8 cellular contexts compared by ENCODE assay signal in the genomic region with DNA sequence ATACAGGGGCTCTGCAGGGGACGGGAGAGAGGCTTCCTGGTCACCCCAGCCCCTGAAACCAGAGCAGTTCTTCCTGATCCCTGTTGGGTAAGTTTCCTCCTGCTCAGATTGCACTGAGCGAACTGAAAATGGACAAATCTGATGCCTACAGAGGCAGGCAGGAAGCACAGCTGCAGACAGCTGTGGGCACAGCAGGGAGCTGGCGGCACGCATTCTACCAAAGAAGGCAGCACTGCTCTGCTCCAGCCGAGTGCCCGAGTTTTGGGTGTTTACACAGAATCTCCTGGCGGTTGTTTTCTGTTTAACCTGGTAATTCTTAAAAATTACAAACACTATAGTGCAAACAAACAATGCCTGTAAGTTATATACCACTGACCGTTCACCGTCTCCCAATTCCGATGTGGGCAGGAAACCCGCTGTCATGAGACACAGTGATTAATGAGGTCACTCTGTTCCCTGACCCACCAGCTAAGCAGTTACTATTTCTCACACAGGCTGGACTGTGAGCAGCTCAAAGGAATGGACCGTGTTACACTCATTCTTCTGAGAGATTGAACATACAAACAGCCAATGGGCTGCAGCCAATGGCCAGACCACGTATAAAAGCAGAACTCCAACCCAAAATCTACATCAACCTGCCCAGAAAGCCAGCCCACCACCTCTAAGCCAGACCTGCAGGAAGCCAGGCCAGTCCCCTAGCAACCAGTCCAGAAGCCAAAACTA. TPM values are rescaled to one million over a fixed set of nuclear protein-coding genes. Genes with fewer than 3 reads are reported as not detected.
A peak's percentile ranks its signal among the peaks of the same experiment; 100 is the strongest.
DNase-seq lines count a peak whose midpoint lies in the region; ATAC-seq, FAIRE-seq and TF ChIP-seq lines count a peak whose summit lies in the region.

No MANE protein-coding gene starts in this region.

- peak; percentile 50 to 80 (median 72) for ATAC-seq in heart right ventricle
- no peak for ATAC-seq in HG02884 (IDR thresholded peaks at IDR 0.05; ENCODE audit: unreplicated experiment)

- intact Hi-C loops in activated T-helper 1 cell treated with anti-CD3 and anti-CD28 coated beads, Interleukin-12 subunit alpha, Interleukin-12 subunit beta, Interleukin-2, Interleukin-4 antibody, amounts not matched to agents 30 ng/mL and 10 ng/mL and 1 ng/mL, durations not matched to agents 14 hours and 24 hours and 36 hours (cut with micrococcal nuclease), result no loop called here
- intact Hi-C loops in heart right ventricle (cut with DNase I), result loop anchor here in 1 of 10 donors (10.0 kb wide), 1 partner anchor 72 kb away; the partner anchor contains the start of gene IL4R

- DNase-seq in Kasumi-1 (lab: John Stamatoyannopoulos, UW), result peak; percentile 32 to 43
- DNase-seq in activated T-helper 1 cell treated with anti-CD3 and anti-CD28 coated beads, Interleukin-12 subunit alpha, Interleukin-12 subunit beta, Interleukin-2, Interleukin-4 antibody, amounts not matched to agents 30 ng/mL and 10 ng/mL and 1 ng/mL, durations not matched to agents 14 hours and 24 hours and 36 hours (ENCODE audit: low spot score), result no peak
- DNase-seq in heart right ventricle, result no peak
- peak; percentile 94 for DNase-seq in renal cortical epithelial cell (ENCODE audit: low read depth)
- no peak for DNase-seq in DMS53 treated with DMSO at 0.1 percent for 48 hours (lab: John Stamatoyannopoulos, UW; ENCODE audit: unreplicated experiment)
- DNase-seq in D721Med (ENCODE audit: insufficient read length, low spot score), result no peak

- peaks cover 2% of the 10 kb centered on the region; the same call in 1 of the 2 replicates for H3K79me2 ChIP-seq in DOHH2 (ENCODE audit: control insufficient read depth, low read length)

- peak overlapping the region; percentile 47 for H3K27ac Mint-ChIP-seq in activated T-helper 1 cell treated with anti-CD3 and anti-CD28 coated beads, Interleukin-12 subunit alpha, Interleukin-12 subunit beta, Interleukin-2, Interleukin-4 antibody, amounts not matched to agents 30 ng/mL and 10 ng/mL and 1 ng/mL, durations not matched to agents 14 hours and 24 hours and 36 hours

- H3K4me3 Mint-ChIP-seq in activated T-helper 1 cell treated with anti-CD3 and anti-CD28 coated beads, Interleukin-12 subunit alpha, Interleukin-12 subunit beta, Interleukin-2, Interleukin-4 antibody, amounts not matched to agents 30 ng/mL and 10 ng/mL and 1 ng/mL, durations not matched to agents 14 hours and 24 hours and 36 hours, result peak overlapping the region; percentile 19

- TF ChIP-seq CTCF in DOHH2 (IDR thresholded peaks at IDR 0.05; ENCODE audit: low read depth, low read length, poor library complexity, severe bottlenecking) (no peak), heart right ventricle (IDR thresholded peaks at IDR 0.05) (no peak), D721Med (IDR thresholded peaks at IDR 0.05; ENCODE audit: insufficient read depth, missing control alignments) (no peak)

- peaks cover 90% of the 10 kb centered on the region for H3K4me1 Mint-ChIP-seq in activated T-helper 1 cell treated with anti-CD3 and anti-CD28 coated beads, Interleukin-12 subunit alpha, Interleukin-12 subunit beta, Interleukin-2, Interleukin-4 antibody, amounts not matched to agents 30 ng/mL and 10 ng/mL and 1 ng/mL, durations not matched to agents 14 hours and 24 hours and 36 hours (ENCODE audit: low read depth)

- H3K4me1 ChIP-seq in DOHH2 (ENCODE audit: control insufficient read depth, low read length) (peaks cover 57% of the 10 kb centered on the region), heart right ventricle (peaks cover 13 to 80% (median 60%) of the 10 kb centered on the region in 9 donors)

- H3K4me2 ChIP-seq in DOHH2 (ENCODE audit: low read length), result peak overlapping the region; percentile 70

- H3K36me3 ChIP-seq in DOHH2 (ENCODE audit: control insufficient read depth, low read length) (no peaks in the 10 kb centered on the region; the same call in 1 of the 2 replicates), heart right ventricle (no peaks in the 10 kb centered on the region)

- H3K9me2 ChIP-seq in DOHH2 (replicated peaks; ENCODE audit: control insufficient read depth, low read length), result no peaks in the 10 kb centered on the region

- peak overlapping the region; percentile 51 for H3K4me3 ChIP-seq in DOHH2 (ENCODE audit: low read length)
- peak overlapping the region in 6 of 10 donors; percentile 4 to 31 (median 27) for H3K4me3 ChIP-seq in heart right ventricle

- peaks cover 5% of the 10 kb centered on the region; the same call in 1 of the 2 replicates for H3F3A ChIP-seq in DOHH2 (ENCODE audit: control insufficient read depth, insufficient read depth)

- H4K20me1 ChIP-seq in DOHH2 (ENCODE audit: control insufficient read depth, insufficient read depth, low read depth, low read length), result no peaks in the 10 kb centered on the region

- H3K27me3 Mint-ChIP-seq in activated T-helper 1 cell treated with anti-CD3 and anti-CD28 coated beads, Interleukin-12 subunit alpha, Interleukin-12 subunit beta, Interleukin-2, Interleukin-4 antibody, amounts not matched to agents 30 ng/mL and 10 ng/mL and 1 ng/mL, durations not matched to agents 14 hours and 24 hours and 36 hours (ENCODE audit: insufficient read depth), result no peaks in the 10 kb centered on the region

- 45 to 57% methylated on average over 13 of the region's 13 CpGs for WGBS in heart right ventricle, 2 donors

- H3K36me3 Mint-ChIP-seq in activated T-helper 1 cell treated with anti-CD3 and anti-CD28 coated beads, Interleukin-12 subunit alpha, Interleukin-12 subunit beta, Interleukin-2, Interleukin-4 antibody, amounts not matched to agents 30 ng/mL and 10 ng/mL and 1 ng/mL, durations not matched to agents 14 hours and 24 hours and 36 hours (ENCODE audit: low read depth), result peaks cover 38% of the 10 kb centered on the region

- no peak for FAIRE-seq in D721Med (lab: Jason Lieb, UNC)

- H3K9me3 ChIP-seq in DOHH2 (ENCODE audit: control insufficient read depth, insufficient read depth, low read length) (no peaks in the 10 kb centered on the region), heart right ventricle (no peaks in the 10 kb centered on the region)

- H3K9me3 Mint-ChIP-seq in activated T-helper 1 cell treated with anti-CD3 and anti-CD28 coated beads, Interleukin-12 subunit alpha, Interleukin-12 subunit beta, Interleukin-2, Interleukin-4 antibody, amounts not matched to agents 30 ng/mL and 10 ng/mL and 1 ng/mL, durations not matched to agents 14 hours and 24 hours and 36 hours, result no peaks in the 10 kb centered on the region

- H3K27me3 ChIP-seq in DOHH2 (ENCODE audit: control insufficient read depth, low read length), result no peaks in the 10 kb centered on the region
- no peaks in the 10 kb centered on the region for H3K27me3 ChIP-seq in heart right ventricle

- H3K27ac ChIP-seq in DOHH2 (ENCODE audit: low read depth, low read length) (peak overlapping the region; percentile 16; the same call in 1 of the 2 replicates), heart right ventricle (peak overlapping the region in 9 of 10 donors; percentile 24 to 84 (median 68))

RNA-seq across cellular contexts. Expression of gene NSMCE1, which starts 25.5 kb away (rescaled TPM):
- total RNA-seq in activated T-helper 1 cell treated with anti-CD3 and anti-CD28 coated beads, Interleukin-12 subunit alpha, Interleukin-12 subunit beta, Interleukin-2, Interleukin-4 antibody, amounts not matched to agents 30 ng/mL and 10 ng/mL and 1 ng/mL, durations not matched to agents 14 hours and 24 hours and 36 hours, result 128 and 134 TPM in 2 replicates
- total RNA-seq in heart right ventricle (10 to 100 TPM; 33.5 to 46.3 (median 38.1) TPM), renal cortical epithelial cell (72.1 and 94.6 TPM in 2 replicates)
- polyA plus RNA-seq in heart right ventricle, result 10 to 100 TPM; 36.1 to 57.1 TPM

RNA-seq across cellular contexts. Expression of gene KDM8, which starts 39.7 kb away (rescaled TPM):
- total RNA-seq in activated T-helper 1 cell treated with anti-CD3 and anti-CD28 coated beads, Interleukin-12 subunit alpha, Interleukin-12 subunit beta, Interleukin-2, Interleukin-4 antibody, amounts not matched to agents 30 ng/mL and 10 ng/mL and 1 ng/mL, durations not matched to agents 14 hours and 24 hours and 36 hours, result 12.5 and 14.5 TPM in 2 replicates
- 1 to 10 TPM; 2.6 to 4.5 (median 3.3) TPM for total RNA-seq in heart right ventricle
- polyA plus RNA-seq in heart right ventricle, result 1 to 10 TPM; 1.5 to 5.8 TPM
- 0.17 and 4.3 TPM in 2 replicates for total RNA-seq in renal cortical epithelial cell

Comparison
In these comparisons a context has a peak if more than half of its experiments do, and no peak if none do; other contexts are left out.
1. DNase-seq: peak in Kasumi-1 (2 of 2) and renal cortical epithelial cell (single experiment); none in activated T-helper 1 cell treated with anti-CD3 and anti-CD28 coated beads, Interleukin-12 subunit alpha, Interleukin-12 subunit beta, Interleukin-2, Interleukin-4 antibody, amounts not matched to agents 30 ng/mL and 10 ng/mL and 1 ng/mL, durations not matched to agents 14 hours and 24 hours and 36 hours (single experiment), heart right ventricle (0 of 2), DMS53 treated with DMSO at 0.1 percent for 48 hours (single experiment) and D721Med (single experiment).